8 cellular contexts compared by ENCODE assay signal in genomic region chr3:38497026-38497425, GRCh38. TPM values are rescaled to one million over a fixed set of nuclear protein-coding genes. Genes with fewer than 3 reads are reported as not detected.
DNase-seq lines count a peak whose midpoint lies in the region; ATAC-seq and TF ChIP-seq lines count a peak whose summit lies in the region.

No MANE protein-coding gene starts in this region.

- H2AFZ ChIP-seq in hepatocyte = peak overlapping the region; percentile 97

- peaks cover 18% of the 10 kb centered on the region for H3K4me1 Mint-ChIP-seq in activated CD4-positive, alpha-beta T cell treated with anti-CD3 and anti-CD28 coated beads for 36 hours

- intact Hi-C loops in activated CD4-positive, alpha-beta T cell treated with anti-CD3 and anti-CD28 coated beads for 36 hours (cut with DNase I, micrococcal nuclease) = loop anchor here (2.0 to 5.0 kb wide), 5 partner anchors 154 to 885 kb away; partner anchors contain the start of gene SLC25A38 (in 1 of the 2)
- intact Hi-C loops in testis (cut with DNase I; ENCODE audit: low total_unique reads) = no loop called here

- H3K9me2 ChIP-seq in hepatocyte (replicated peaks; ENCODE audit: insufficient read depth) = no peaks in the 10 kb centered on the region

- no peaks in the 10 kb centered on the region for H3K27me3 Mint-ChIP-seq in activated CD4-positive, alpha-beta T cell treated with anti-CD3 and anti-CD28 coated beads for 36 hours

- no peaks in the 10 kb centered on the region for H3K27me3 ChIP-seq in WERI-Rb-1 (ENCODE audit: insufficient read depth, low read depth, severe bottlenecking)
- H3K27me3 ChIP-seq in hepatocyte = no peaks in the 10 kb centered on the region
- no peaks in the 10 kb centered on the region for H3K27me3 ChIP-seq in testis

- H4K20me1 ChIP-seq in hepatocyte (ENCODE audit: insufficient read depth, poor library complexity, severe bottlenecking) = no peaks in the 10 kb centered on the region

- H3K9me3 ChIP-seq in WERI-Rb-1 (ENCODE audit: severe bottlenecking) (no peaks in the 10 kb centered on the region), hepatocyte (ENCODE audit: low read depth) (no peaks in the 10 kb centered on the region), testis (no peaks in the 10 kb centered on the region)

- peak overlapping the region; percentile 86 for H3K4me3 Mint-ChIP-seq in activated CD4-positive, alpha-beta T cell treated with anti-CD3 and anti-CD28 coated beads for 36 hours

- H3K4me3 ChIP-seq in WERI-Rb-1 (ENCODE audit: low read depth, low read length) (peak overlapping the region; percentile 92), hepatocyte (peak overlapping the region; percentile 67), testis (peak overlapping the region; percentile 74 to 88)

- POLR2A ChIA-PET in activated CD4-positive, alpha-beta T cell treated with anti-CD3 and anti-CD28 coated beads for 36 hours (lab: Charles Lee) = interaction anchor here (0.6 to 0.7 kb wide), 4 partner anchors 17 to 331 kb away, joined by 4 to 6 read pairs (median 5); no protein-coding TSS in a partner anchor

- no peak for ATAC-seq in activated CD4-positive, alpha-beta T cell treated with anti-CD3 and anti-CD28 coated beads for 36 hours
- ATAC-seq in GM19452 (IDR thresholded peaks at IDR 0.05; ENCODE audit: unreplicated experiment) = no peak

- H3K9me3 Mint-ChIP-seq in activated CD4-positive, alpha-beta T cell treated with anti-CD3 and anti-CD28 coated beads for 36 hours (ENCODE audit: low read depth) = no peaks in the 10 kb centered on the region

- no peak for DNase-seq in activated CD4-positive, alpha-beta T cell treated with anti-CD3 and anti-CD28 coated beads for 36 hours
- DNase-seq in activated CD4-positive, alpha-beta T cell treated with anti-CD3 and anti-CD28 coated beads, Interleukin-2, amount 50 U/mL, for 1 hour = no peak
- DNase-seq in WERI-Rb-1 = no peak
- no peak for DNase-seq in hepatocyte (ENCODE audit: low spot score)
- DNase-seq in testis = no peak
- DNase-seq in NCI-H510A treated with DMSO at 0.1 percent for 48 hours (lab: John Stamatoyannopoulos, UW) = no peak
- no peak for DNase-seq in NAMALWA (ENCODE audit: low spot score)

- peak overlapping the region; percentile 92 for H3K27ac Mint-ChIP-seq in activated CD4-positive, alpha-beta T cell treated with anti-CD3 and anti-CD28 coated beads for 36 hours

- H3K4me1 ChIP-seq in hepatocyte (ENCODE audit: insufficient read depth) (peaks cover 7% of the 10 kb centered on the region), testis (no peaks in the 10 kb centered on the region)

- peak overlapping the region; percentile 86 for H3K4me2 ChIP-seq in hepatocyte

- H3K36me3 Mint-ChIP-seq in activated CD4-positive, alpha-beta T cell treated with anti-CD3 and anti-CD28 coated beads for 36 hours (ENCODE audit: low read depth) = peaks cover 13% of the 10 kb centered on the region

- TF ChIP-seq CTCF in WERI-Rb-1 (IDR thresholded peaks at IDR 0.05; ENCODE audit: low read depth, low read length) = no peak
- no peak for TF ChIP-seq CTCF in hepatocyte (IDR thresholded peaks at IDR 0.05; ENCODE audit: poor library complexity)
- no peak for TF ChIP-seq CTCF in testis (IDR thresholded peaks at IDR 0.05)

- CTCF ChIA-PET in activated CD4-positive, alpha-beta T cell treated with anti-CD3 and anti-CD28 coated beads for 36 hours (lab: Charles Lee) = interaction anchor here (0.6 to 5.3 kb wide), 18 partner anchors 10 to 503 kb away, joined by 3 to 35 read pairs (median 3); partner anchors contain the start of gene XYLB

- no peak for TF ChIP-seq POLR2A in testis (IDR thresholded peaks at IDR 0.05)

- H3K27ac ChIP-seq in WERI-Rb-1 = no peak overlapping the region
- peak overlapping the region; percentile 81 for H3K27ac ChIP-seq in hepatocyte
- H3K27ac ChIP-seq in testis = no peak overlapping the region

- peaks cover 11% of the 10 kb centered on the region for H3K79me2 ChIP-seq in hepatocyte

- peaks cover 11% of the 10 kb centered on the region for H3K36me3 ChIP-seq in WERI-Rb-1
- H3K36me3 ChIP-seq in hepatocyte (replicated peaks; ENCODE audit: insufficient read depth, low read depth) = no peaks in the 10 kb centered on the region
- no peaks in the 10 kb centered on the region for H3K36me3 ChIP-seq in testis (ENCODE audit: low read depth, missing control alignments)

- 44% methylated on average over 4 of the region's 4 CpGs for WGBS in hepatocyte (ENCODE audit: low lambda C conversion rate, missing lambda C conversion rate)
- 19 to 30% methylated on average over 4 of the region's 4 CpGs for WGBS in testis, 2 donors

RNA-seq across cellular contexts. Expression of gene EXOG, which starts 0.9 kb away (rescaled TPM):
- total RNA-seq in activated CD4-positive, alpha-beta T cell treated with anti-CD3 and anti-CD28 coated beads for 36 hours = 10 to 100 TPM; 13.0 to 14.9 TPM
- 7.5 and 10.6 TPM in 2 replicates for total RNA-seq in hepatocyte
- polyA plus RNA-seq in hepatocyte = 6.3 and 6.9 TPM in 2 replicates
- total RNA-seq in testis = 10 to 100 TPM; 15.7 to 17.3 TPM
- polyA plus RNA-seq in testis (ENCODE audit: insufficient read depth, low read depth, low replicate concordance) = 14.8 TPM

RNA-seq across cellular contexts. Expression of gene ACVR2B, which starts 43.3 kb away (rescaled TPM):
- total RNA-seq in activated CD4-positive, alpha-beta T cell treated with anti-CD3 and anti-CD28 coated beads for 36 hours = 1 to 10 TPM; 5.7 to 6.9 TPM
- total RNA-seq in hepatocyte (13.1 and 15.4 TPM in 2 replicates), testis (10 to 100 TPM; 22.9 to 24.2 TPM)
- polyA plus RNA-seq in hepatocyte (9.0 and 10.0 TPM in 2 replicates), testis (ENCODE audit: insufficient read depth, low read depth, low replicate concordance) (7.3 TPM)
